Comparison of ENCODE assay signal across 1 cellular context in the genomic region with DNA sequence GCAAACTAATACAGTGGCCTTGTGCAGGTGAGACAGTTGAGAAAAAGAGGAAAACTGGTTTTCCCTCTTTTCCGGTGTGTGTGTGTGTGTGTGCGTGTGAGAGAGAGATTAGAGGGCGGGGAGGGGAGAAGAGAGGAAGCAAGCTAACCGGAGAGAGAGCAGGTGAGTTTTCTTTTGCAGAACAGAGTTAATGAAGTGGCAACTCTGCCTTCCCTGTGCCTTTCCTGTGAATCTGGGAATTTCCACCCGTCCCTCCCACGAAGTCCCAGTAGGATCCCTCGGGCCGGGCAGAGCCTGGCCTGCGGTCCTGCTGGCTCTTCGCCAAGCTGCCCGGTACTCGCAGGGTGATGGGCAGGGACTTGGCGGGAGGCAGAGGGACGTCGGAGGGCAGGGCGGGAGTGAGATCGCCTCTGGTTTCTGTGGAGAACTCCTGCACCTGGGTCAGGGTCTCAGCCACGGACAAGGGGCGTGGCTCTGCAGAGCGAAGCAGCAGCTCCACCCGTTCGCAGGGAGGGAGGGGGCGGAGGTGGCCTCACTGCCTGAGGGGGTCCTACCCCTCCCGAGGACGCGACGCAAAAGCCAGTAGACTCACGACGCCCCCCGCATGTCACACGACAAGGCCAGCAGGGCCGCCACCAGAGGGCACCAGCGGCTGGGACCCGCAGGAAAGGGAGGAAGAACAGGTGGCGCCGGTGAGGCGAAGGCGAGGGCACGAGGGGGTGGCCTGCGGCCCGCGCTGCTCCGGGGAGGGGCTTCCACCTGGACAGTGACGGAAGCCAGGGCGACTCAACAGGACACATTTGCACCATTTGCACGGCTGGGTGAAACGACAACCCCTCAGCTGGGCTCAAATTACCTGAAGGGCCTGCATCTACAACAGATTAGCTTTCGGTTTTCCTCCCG.
TF ChIP-seq lines count a peak whose summit lies in the region.

No MANE protein-coding gene starts in this region.

TF ChIP-seq in H1, 55 proteins besides CTCF, POLR2A, EP300 and RAD21:
- no peak for TF ChIP-seq ATF3 (IDR thresholded peaks at IDR 0.05; ENCODE audit: insufficient read depth, low read depth, low read length)
- peak in 1 of 2 experiments; percentile 96; a peak in 3 of 4 replicates for TF ChIP-seq HDAC2 (IDR thresholded peaks at IDR 0.05; ENCODE audit: borderline replicate concordance in 1 of 2, low read depth in 2 of 2, low read length in 2 of 2)
- TF ChIP-seq ASH2L (IDR thresholded peaks at IDR 0.05; ENCODE audit: low read length): peak; percentile 83
- 0 out of 2 replicates have a peak, but pooled peaks have one; percentile 16 for TF ChIP-seq CHD2 (IDR thresholded peaks at IDR 0.05; ENCODE audit: low read length)
- no peak for TF ChIP-seq FOSL1 (IDR thresholded peaks at IDR 0.05; ENCODE audit: insufficient read depth, low read depth, low read length)
- TF ChIP-seq, protein P1, sequence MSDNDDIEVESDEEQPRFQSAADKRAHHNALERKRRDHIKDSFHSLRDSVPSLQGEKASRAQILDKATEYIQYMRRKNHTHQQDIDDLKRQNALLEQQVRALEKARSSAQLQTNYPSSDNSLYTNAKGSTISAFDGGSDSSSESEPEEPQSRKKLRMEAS (IDR thresholded peaks at IDR 0.05): peak; percentile 100
- peak; percentile 47; the same call in 1 of the 2 replicates for TF ChIP-seq SUZ12 (IDR thresholded peaks at IDR 0.05; ENCODE audit: low read length)
- TF ChIP-seq RXRA (IDR thresholded peaks at IDR 0.05; ENCODE audit: insufficient read depth, low read depth, low read length): peak; percentile 71; the same call in 1 of the 2 replicates
- no peak for TF ChIP-seq TBP (IDR thresholded peaks at IDR 0.05; ENCODE audit: low read depth, low read length)
- TF ChIP-seq CHD1 (IDR thresholded peaks at IDR 0.05; ENCODE audit: low read depth, low read length): no peak
- TF ChIP-seq GTF2F1 (IDR thresholded peaks at IDR 0.05; ENCODE audit: borderline replicate concordance, low read depth, low read length): peak; percentile 79
- peak; percentile 44; the same call in 1 of the 2 replicates for TF ChIP-seq TAF1 (IDR thresholded peaks at IDR 0.05; ENCODE audit: low read depth, low read length)
- TF ChIP-seq RFX5 (IDR thresholded peaks at IDR 0.05; ENCODE audit: borderline replicate concordance, low read depth, low read length): peak; percentile 13; the same call in 1 of the 2 replicates
- TF ChIP-seq PHF8 (conservative IDR thresholded peaks at IDR 0.05; ENCODE audit: low read depth, low read length): peak; percentile 42; the same call in 1 of the 2 replicates
- peak; percentile 63; the same call in 1 of the 2 replicates for TF ChIP-seq SP4 (IDR thresholded peaks at IDR 0.05; ENCODE audit: low read length)
- TF ChIP-seq JUND (IDR thresholded peaks at IDR 0.05; ENCODE audit: low read length): no peak
- TF ChIP-seq CREB1 (IDR thresholded peaks at IDR 0.05): peak; percentile 90
- TF ChIP-seq EGR1 (IDR thresholded peaks at IDR 0.05; ENCODE audit: borderline replicate concordance, low read depth, low read length): peak; percentile 27; the same call in 1 of the 2 replicates
- peak; percentile 38 for TF ChIP-seq TAF7 (optimal IDR thresholded peaks at IDR 0.05; ENCODE audit: borderline replicate concordance, low read depth, low read length)
- TF ChIP-seq KDM4A (IDR thresholded peaks at IDR 0.05; ENCODE audit: low read depth, low read length, severe bottlenecking): peak; percentile 94
- TF ChIP-seq, protein P2, sequence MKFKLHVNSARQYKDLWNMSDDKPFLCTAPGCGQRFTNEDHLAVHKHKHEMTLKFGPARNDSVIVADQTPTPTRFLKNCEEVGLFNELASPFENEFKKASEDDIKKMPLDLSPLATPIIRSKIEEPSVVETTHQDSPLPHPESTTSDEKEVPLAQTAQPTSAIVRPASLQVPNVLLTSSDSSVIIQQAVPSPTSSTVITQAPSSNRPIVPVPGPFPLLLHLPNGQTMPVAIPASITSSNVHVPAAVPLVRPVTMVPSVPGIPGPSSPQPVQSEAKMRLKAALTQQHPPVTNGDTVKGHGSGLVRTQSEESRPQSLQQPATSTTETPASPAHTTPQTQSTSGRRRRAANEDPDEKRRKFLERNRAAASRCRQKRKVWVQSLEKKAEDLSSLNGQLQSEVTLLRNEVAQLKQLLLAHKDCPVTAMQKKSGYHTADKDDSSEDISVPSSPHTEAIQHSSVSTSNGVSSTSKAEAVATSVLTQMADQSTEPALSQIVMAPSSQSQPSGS (IDR thresholded peaks at IDR 0.05; ENCODE audit: low read length): no peak; the same call in 1 of the 2 replicates
- TF ChIP-seq EZH2 (IDR thresholded peaks at IDR 0.05; ENCODE audit: low read depth, low read length, severe bottlenecking): peak; percentile 27
- TF ChIP-seq TCF12 (IDR thresholded peaks at IDR 0.05; ENCODE audit: low read depth, low read length): peak; percentile 74; the same call in 1 of the 2 replicates
- TF ChIP-seq, protein P3, sequence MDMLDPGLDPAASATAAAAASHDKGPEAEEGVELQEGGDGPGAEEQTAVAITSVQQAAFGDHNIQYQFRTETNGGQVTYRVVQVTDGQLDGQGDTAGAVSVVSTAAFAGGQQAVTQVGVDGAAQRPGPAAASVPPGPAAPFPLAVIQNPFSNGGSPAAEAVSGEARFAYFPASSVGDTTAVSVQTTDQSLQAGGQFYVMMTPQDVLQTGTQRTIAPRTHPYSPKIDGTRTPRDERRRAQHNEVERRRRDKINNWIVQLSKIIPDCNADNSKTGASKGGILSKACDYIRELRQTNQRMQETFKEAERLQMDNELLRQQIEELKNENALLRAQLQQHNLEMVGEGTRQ (IDR thresholded peaks at IDR 0.05; ENCODE audit: low read length): peak; percentile 37; the same call in 1 of the 2 replicates
- TF ChIP-seq KDM1A (IDR thresholded peaks at IDR 0.05; ENCODE audit: borderline replicate concordance, low read length): peak; percentile 79; the same call in 1 of the 2 replicates
- TF ChIP-seq POU5F1 (IDR thresholded peaks at IDR 0.05; ENCODE audit: low read depth, low read length): no peak
- no peak for TF ChIP-seq BRCA1 (IDR thresholded peaks at IDR 0.05; ENCODE audit: low read depth, low read length)
- peak; percentile 35; the same call in 1 of the 2 replicates for TF ChIP-seq TEAD4 (IDR thresholded peaks at IDR 0.05; ENCODE audit: low read depth, low read length)
- no peak for TF ChIP-seq CBX5 (IDR thresholded peaks at IDR 0.05; ENCODE audit: low read depth, low read length)
- TF ChIP-seq E2F6 (IDR thresholded peaks at IDR 0.05): peak; percentile 100
- TF ChIP-seq YY1 (IDR thresholded peaks at IDR 0.05; ENCODE audit: low read depth, low read length): 0 out of 2 replicates have a peak, but pooled peaks have one; percentile 26
- peak in 1 of 2 experiments; percentile 58; a peak in 1 of 4 replicates for TF ChIP-seq SIN3A (conservative IDR thresholded peaks at IDR 0.05 in 1 of 2, IDR thresholded peaks at IDR 0.05 in 1 of 2; ENCODE audit: low read depth in 1 of 2, low read length in 2 of 2)
- peak; percentile 29; the same call in 1 of the 2 replicates for TF ChIP-seq BACH1 (IDR thresholded peaks at IDR 0.05; ENCODE audit: low read length)
- no peak for TF ChIP-seq NANOG (IDR thresholded peaks at IDR 0.05; ENCODE audit: insufficient read depth, low read depth, low read length, poor library complexity, severe bottlenecking)
